ENCODE assay signal across 7 cellular contexts in the genomic region with DNA sequence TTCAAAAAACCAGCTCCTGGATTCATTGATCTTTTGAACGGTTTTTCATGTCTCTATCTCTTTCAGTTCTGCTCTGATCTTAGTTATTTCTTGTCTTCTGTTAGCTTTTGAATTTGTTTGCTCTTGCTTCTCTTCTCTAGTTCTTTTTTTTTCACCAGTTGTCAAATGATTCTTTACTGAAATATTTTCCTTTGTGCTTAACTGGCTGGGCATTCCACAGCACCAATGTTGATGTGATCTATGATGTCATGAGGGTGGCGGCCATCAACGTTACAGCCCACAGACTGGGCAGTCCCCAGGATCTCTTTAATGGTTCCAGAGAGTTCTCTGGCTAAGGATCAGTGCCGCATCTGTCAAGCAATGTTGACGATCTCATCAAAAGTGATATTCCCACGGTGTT. TPM values are rescaled to one million over a fixed set of nuclear protein-coding genes. Genes with fewer than 3 reads are reported as not detected.
A peak's percentile ranks its signal among the peaks of the same experiment; 100 is the strongest.
DNase-seq lines count a peak whose midpoint lies in the region; TF ChIP-seq lines count a peak whose summit lies in the region.
"Not testable (repeated sequence)": the region's sequence is repeated elsewhere in the genome, so short reads cannot be mapped to it uniquely, and the experiment has no call there.

No MANE protein-coding gene starts in this region.

- CTCF ChIA-PET in Caco-2 (lab: Charles Lee): interaction anchor here (0.9 kb wide), 1 partner anchor 17 kb away, joined by 5 read pairs; no protein-coding TSS in a partner anchor

- not testable (repeated sequence) for H3K4me2 ChIP-seq in mesenchymal stem cell (ENCODE audit: low read length, poor library complexity, severe bottlenecking)

- H3K14ac ChIP-seq in mesenchymal stem cell (ENCODE audit: low read length in 2 of 2): not testable (repeated sequence)

- H3K4ac ChIP-seq in mesenchymal stem cell (ENCODE audit: low read depth in 1 of 2, low read length in 2 of 2): not testable (repeated sequence)

- intact Hi-C loops in Caco-2 (cut with micrococcal nuclease; ENCODE audit: unreplicated experiment): not testable (repeated sequence)

- H3K23ac ChIP-seq in mesenchymal stem cell (ENCODE audit: low read length in 2 of 2): not testable (repeated sequence)

- H4K91ac ChIP-seq in mesenchymal stem cell (ENCODE audit: low read length): not testable (repeated sequence)

- H3K9me3 Mint-ChIP-seq in Caco-2 (ENCODE audit: unreplicated experiment); HFFc6: not testable (repeated sequence)

- not testable (repeated sequence) for H2AK5ac ChIP-seq in mesenchymal stem cell (ENCODE audit: low read length, severe bottlenecking)

- not testable (repeated sequence) for H3K27me3 ChIP-seq in Caco-2 (replicated peaks; ENCODE audit: control insufficient read depth, insufficient read depth, low read length); mesenchymal stem cell (ENCODE audit: control insufficient read depth in 1 of 2, insufficient read depth in 1 of 2, low read length in 2 of 2)

- not testable (repeated sequence) for H2BK5ac ChIP-seq in mesenchymal stem cell (ENCODE audit: low read depth, low read length, poor library complexity, severe bottlenecking)

- H3K36me3 ChIP-seq in Caco-2 (ENCODE audit: control insufficient read depth, insufficient read depth, low read length); mesenchymal stem cell (ENCODE audit: control insufficient read depth in 1 of 2, insufficient read depth in 2 of 2, low read depth in 1 of 2, low read length in 2 of 2): not testable (repeated sequence)

- not testable (repeated sequence) for H2BK15ac ChIP-seq in mesenchymal stem cell (ENCODE audit: low read depth, poor library complexity, severe bottlenecking)

- not testable (repeated sequence) for H3K79me1 ChIP-seq in mesenchymal stem cell (replicated peaks; ENCODE audit: low read length, poor library complexity, severe bottlenecking)

- not testable (repeated sequence) for H3K9me3 ChIP-seq in Caco-2; mesenchymal stem cell (ENCODE audit: control insufficient read depth, low read length)

- POLR2A ChIA-PET in Caco-2 (lab: Charles Lee): not testable (repeated sequence)

- H2AFZ ChIP-seq in mesenchymal stem cell (ENCODE audit: low read depth, low read length): not testable (repeated sequence)

- DNase-seq in Caco-2 (peak; percentile 46 to 52), HFFc6 (peak; percentile 14), amniotic epithelial cell (ENCODE audit: low read depth) (peak; percentile 40), choroid plexus epithelial cell (ENCODE audit: low read depth) (peak; percentile 37), fibroblast of pulmonary artery (ENCODE audit: low read depth) (peak; percentile 39), mesenchymal stem cell (peak; percentile 55), retinal pigment epithelial cell (ENCODE audit: low read depth) (peak; percentile 24)

- H3K27ac Mint-ChIP-seq in Caco-2 (ENCODE audit: unreplicated experiment): peak overlapping the region; percentile 60
- H3K27ac Mint-ChIP-seq in HFFc6: not testable (repeated sequence)

- WGBS in mesenchymal stem cell: 90% methylated on average over 5 of the region's 6 CpGs

- not testable (repeated sequence) for H2BK120ac ChIP-seq in mesenchymal stem cell (ENCODE audit: low read depth, low read length)

- not testable (repeated sequence) for TF ChIP-seq CTCF in Caco-2 (IDR thresholded peaks at IDR 0.05; ENCODE audit: insufficient read depth in 1 of 2, low read depth in 1 of 2, low read length in 1 of 2, severe bottlenecking in 1 of 2, unreplicated experiment in 1 of 2); HFFc6 (IDR thresholded peaks at IDR 0.05); choroid plexus epithelial cell (conservative IDR thresholded peaks at IDR 0.05; ENCODE audit: low read depth, low read length); fibroblast of pulmonary artery (IDR thresholded peaks at IDR 0.05; ENCODE audit: low read length, missing control alignments); retinal pigment epithelial cell (conservative IDR thresholded peaks at IDR 0.05; ENCODE audit: low read depth, low read length)

- peaks cover 11% of the 10 kb centered on the region for H3K36me3 Mint-ChIP-seq in Caco-2 (ENCODE audit: insufficient read depth, unreplicated experiment)
- not testable (repeated sequence) for H3K36me3 Mint-ChIP-seq in HFFc6 (ENCODE audit: low read depth)

- H3K4me1 Mint-ChIP-seq in Caco-2 (ENCODE audit: low read depth, unreplicated experiment) (peaks cover 15% of the 10 kb centered on the region), HFFc6 (ENCODE audit: low read depth) (peaks cover 12% of the 10 kb centered on the region)

- peak overlapping the region; percentile 7 for H3K4me3 Mint-ChIP-seq in Caco-2 (ENCODE audit: unreplicated experiment)
- not testable (repeated sequence) for H3K4me3 Mint-ChIP-seq in HFFc6

- peaks cover 19% of the 10 kb centered on the region for H3K4me1 ChIP-seq in Caco-2
- not testable (repeated sequence) for H3K4me1 ChIP-seq in mesenchymal stem cell (ENCODE audit: control insufficient read depth, insufficient read depth, low read depth, low read length)

- H3K4me3 ChIP-seq in Caco-2 (ENCODE audit: low read depth, low read length); choroid plexus epithelial cell (ENCODE audit: low read depth, low read length); fibroblast of pulmonary artery (replicated peaks; ENCODE audit: low read depth, low read length); mesenchymal stem cell (ENCODE audit: insufficient read depth in 1 of 2, low read depth in 1 of 2, low read length in 2 of 2); retinal pigment epithelial cell (ENCODE audit: low read length): not testable (repeated sequence)

- H3K27ac ChIP-seq in mesenchymal stem cell (ENCODE audit: low read length, poor library complexity, severe bottlenecking): not testable (repeated sequence)

- not testable (repeated sequence) for H3K18ac ChIP-seq in mesenchymal stem cell (ENCODE audit: low read depth in 1 of 2, low read length in 2 of 2)

- not testable (repeated sequence) for H3K9ac ChIP-seq in mesenchymal stem cell (ENCODE audit: low read length)

- H2BK12ac ChIP-seq in mesenchymal stem cell (ENCODE audit: low read length in 2 of 2): not testable (repeated sequence)

- not testable (repeated sequence) for H4K8ac ChIP-seq in mesenchymal stem cell (ENCODE audit: low read length)

- not testable (repeated sequence) for BruUV-seq in Caco-2 (replicated peaks; lab: Mats Ljungman, UMichigan)

- H3K27me3 Mint-ChIP-seq in Caco-2 (ENCODE audit: insufficient read depth, unreplicated experiment); HFFc6 (ENCODE audit: insufficient read depth): not testable (repeated sequence)

RNA-seq across cellular contexts. Expression of gene CFL2, which starts 25.7 kb away (rescaled TPM):
- total RNA-seq in Caco-2 (2022): 39.7 and 41.9 TPM in 2 replicates
- total RNA-seq in HFFc6 (2021; fragmentation: NEBNext Ultra II Directional; extraction: Animal tissue kit (Norgen Biotek cat#: 25700)): 100 to 1,000 TPM; 223 to 307 (median 268) TPM
- polyA plus RNA-seq in mesenchymal stem cell (2013, experiment 1 of 2): 111 TPM
- polyA plus RNA-seq in mesenchymal stem cell (2013, experiment 2 of 2): 121 TPM
